In the genomic region with DNA sequence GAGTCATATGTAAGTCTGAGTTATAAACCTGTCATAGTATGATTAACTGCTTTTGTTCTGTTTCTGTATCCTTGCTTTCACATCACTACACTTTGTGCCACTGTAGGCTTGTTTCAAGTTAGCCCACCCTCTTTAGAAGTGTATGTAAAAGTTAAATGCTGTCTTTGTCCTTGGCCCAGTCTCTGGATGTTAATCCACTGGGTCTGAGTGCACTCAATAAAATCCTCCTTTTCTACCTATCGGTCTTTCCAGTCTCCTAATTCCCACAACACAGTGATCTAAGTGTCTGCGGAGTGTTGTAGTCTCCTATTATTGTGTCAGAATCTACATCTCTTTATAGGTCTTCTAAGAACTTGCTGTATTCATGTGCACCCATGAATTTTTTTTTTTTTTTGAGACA, we compare ENCODE assay signal across 1 cellular context.
TF ChIP-seq lines count a peak whose summit lies in the region.

No MANE protein-coding gene starts in this region.

TF ChIP-seq in GM12878, 131 proteins besides CTCF, POLR2A, EP300 and RAD21:
- TF ChIP-seq POLR2AphosphoS2 (IDR thresholded peaks at IDR 0.05; ENCODE audit: low read depth, low read length), result no peak
- peak; percentile 84; the same call in 1 of the 2 replicates for TF ChIP-seq CBX5 (IDR thresholded peaks at IDR 0.05; ENCODE audit: low read depth)
- no peak for TF ChIP-seq ZNF384 (IDR thresholded peaks at IDR 0.05; ENCODE audit: borderline replicate concordance, low read depth, low read length)
- no peak for TF ChIP-seq POLR2AphosphoS5 (IDR thresholded peaks at IDR 0.05; ENCODE audit: low read length)
- no peak for TF ChIP-seq STAT1 (conservative IDR thresholded peaks at IDR 0.05)
